ENCODE assay signal across 8 cellular contexts in the genomic region with DNA sequence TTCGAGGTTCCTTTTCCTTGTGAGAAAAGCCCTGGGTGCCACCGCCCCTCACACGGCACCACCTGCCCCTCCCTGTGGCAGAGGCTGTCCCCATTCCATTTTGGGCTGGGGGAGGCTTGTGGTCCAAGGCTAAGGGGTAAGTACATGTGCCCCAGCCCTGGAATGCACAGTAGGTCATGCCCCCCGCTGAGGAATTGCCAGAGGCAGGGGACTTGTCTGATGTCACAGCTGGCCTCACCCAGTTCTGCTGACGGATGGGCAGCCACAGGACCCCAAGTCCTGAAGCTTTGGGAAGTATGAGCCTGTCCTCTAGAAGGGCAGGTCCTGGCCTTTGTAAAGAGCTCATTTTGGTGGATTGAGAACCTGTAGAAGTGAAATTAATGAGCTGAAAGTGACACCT.
DNase-seq lines count a peak whose midpoint lies in the region; ATAC-seq, FAIRE-seq and TF ChIP-seq lines count a peak whose summit lies in the region.
"Not testable (repeated sequence)": the region's sequence is repeated elsewhere in the genome, so short reads cannot be mapped to it uniquely, and the experiment has no call there.

No MANE protein-coding gene starts in this region.

- not testable (repeated sequence) for H3K4me3 ChIP-seq in BLaER1; HEK293 (ENCODE audit: low read depth, low read length); GM12878; right cardiac atrium (ENCODE audit: low read length); mesenchymal stem cell (ENCODE audit: insufficient read depth in 1 of 2, low read depth in 1 of 2, low read length in 2 of 2); tibial nerve; vagina

- CTCF ChIA-PET in HEK293 (lab: Yijun Ruan, JAX); GM12878 (lab: Yijun Ruan, JAX): not testable (repeated sequence)

- H2AFZ ChIP-seq in GM12878 (ENCODE audit: control insufficient read depth, low read depth, low read length); mesenchymal stem cell (ENCODE audit: low read depth, low read length): not testable (repeated sequence)

- not testable (repeated sequence) for H4K20me1 ChIP-seq in BLaER1; GM12878 (ENCODE audit: control insufficient read depth, insufficient read depth)

- not testable (repeated sequence) for TF ChIP-seq RAD21 in GM12878 (IDR thresholded peaks at IDR 0.05; ENCODE audit: insufficient read depth, low read depth, low read length)

- intact Hi-C loops in GM12878 (cut with micrococcal nuclease; ENCODE audit: unreplicated experiment); right cardiac atrium (cut with DNase I); posterior vena cava (cut with DNase I); vagina (cut with DNase I): not testable (repeated sequence)

- not testable (repeated sequence) for H3K79me2 ChIP-seq in GM12878 (ENCODE audit: control insufficient read depth, insufficient read depth, low read length)

- 78% methylated on average over 2 of the region's 5 CpGs for WGBS in GM12878 (ENCODE audit: insufficient coverage, insufficient replicate concordance, low lambda C conversion rate, missing lambda C conversion rate)
- 93% methylated on average over 2 of the region's 5 CpGs for WGBS in right cardiac atrium
- WGBS in mesenchymal stem cell, result 90% methylated on average over 3 of the region's 5 CpGs
- 33 to 80% methylated on average over 1 to 2 of the region's 5 CpGs for WGBS in tibial nerve, 2 donors

- H3K23ac ChIP-seq in mesenchymal stem cell (ENCODE audit: low read length in 2 of 2), result not testable (repeated sequence)

- H3K27me3 ChIP-seq in BLaER1; GM12878 (replicated peaks in 1 of 2; ENCODE audit: control insufficient read depth in 2 of 2, insufficient read depth in 2 of 2, low read length in 1 of 2); right cardiac atrium (ENCODE audit: control insufficient read depth, insufficient read depth); mesenchymal stem cell (ENCODE audit: control insufficient read depth in 1 of 2, insufficient read depth in 1 of 2, low read length in 2 of 2); tibial nerve; vagina: not testable (repeated sequence)

- not testable (repeated sequence) for TF ChIP-seq POLR2A in GM12878 (IDR thresholded peaks at IDR 0.05; ENCODE audit: low read depth, low read length); tibial nerve (IDR thresholded peaks at IDR 0.05); vagina (IDR thresholded peaks at IDR 0.05)

- SMC1A ChIA-PET in GM12878 (lab: Charles Lee; ENCODE audit: uncharacterized antibody, unreplicated experiment), result not testable (repeated sequence)

- BruUV-seq in GM12878 (replicated peaks; lab: Mats Ljungman, UMichigan), result not testable (repeated sequence)

- H2AK5ac ChIP-seq in mesenchymal stem cell (ENCODE audit: low read length, severe bottlenecking), result not testable (repeated sequence)

- not testable (repeated sequence) for H3K27ac ChIP-seq in BLaER1; HEK293 (ENCODE audit: extremely low read depth, low read depth, low read length); GM12878 (ENCODE audit: control insufficient read depth, insufficient read depth); right cardiac atrium (ENCODE audit: low read length); mesenchymal stem cell (ENCODE audit: low read length, poor library complexity, severe bottlenecking)
- H3K27ac ChIP-seq in tibial nerve, result peak overlapping the region in 3 of 4 donors; percentile 59 to 90 (median 86)
- peak overlapping the region; percentile 83 for H3K27ac ChIP-seq in vagina

- FAIRE-seq in GM12878 (lab: Jason Lieb, UNC), result peak; percentile 7

- not testable (repeated sequence) for H3K36me3 ChIP-seq in BLaER1; HEK293 (ENCODE audit: control insufficient read depth in 2 of 2, insufficient read depth in 1 of 2, low read length in 2 of 2); GM12878 (ENCODE audit: control insufficient read depth in 2 of 2, insufficient read depth in 2 of 2, low read length in 1 of 2); mesenchymal stem cell (ENCODE audit: control insufficient read depth in 1 of 2, insufficient read depth in 2 of 2, low read depth in 1 of 2, low read length in 2 of 2); tibial nerve; vagina

- not testable (repeated sequence) for ATAC-seq in GM12878, right cardiac atrium

- not testable (repeated sequence) for TF ChIP-seq CTCF in HEK293 (tag by site-specific recombination; IDR thresholded peaks at IDR 0.05); GM12878 (IDR thresholded peaks at IDR 0.05 in 2 of 3, conservative IDR thresholded peaks at IDR 0.05 in 1 of 3; ENCODE audit: control insufficient read depth in 2 of 3, extremely low read depth in 1 of 3, insufficient read depth in 1 of 3, low read depth in 3 of 3, low read length in 3 of 3); tibial nerve (IDR thresholded peaks at IDR 0.05); vagina (IDR thresholded peaks at IDR 0.05)

- H2BK5ac ChIP-seq in mesenchymal stem cell (ENCODE audit: low read depth, low read length, poor library complexity, severe bottlenecking), result not testable (repeated sequence)

- not testable (repeated sequence) for TF ChIP-seq EP300 in GM12878 (IDR thresholded peaks at IDR 0.05; ENCODE audit: borderline replicate concordance in 1 of 2, control insufficient read depth in 1 of 2, low read depth in 2 of 2, low read length in 2 of 2); tibial nerve (IDR thresholded peaks at IDR 0.05)

- H3K4me1 ChIP-seq in BLaER1, result peaks cover 71% of the 10 kb centered on the region
- H3K4me1 ChIP-seq in HEK293 (ENCODE audit: control insufficient read depth, insufficient read depth, low read length); GM12878 (ENCODE audit: control insufficient read depth, insufficient read depth, low read length); right cardiac atrium (ENCODE audit: control insufficient read depth, insufficient read depth, low read length): not testable (repeated sequence)
- peaks cover 45% of the 10 kb centered on the region for H3K4me1 ChIP-seq in mesenchymal stem cell (ENCODE audit: control insufficient read depth, insufficient read depth, low read depth, low read length)
- peaks cover 0 to 74% (median 23%) of the 10 kb centered on the region in 4 donors for H3K4me1 ChIP-seq in tibial nerve
- H3K4me1 ChIP-seq in vagina, result peaks cover 44% of the 10 kb centered on the region

- not testable (repeated sequence) for H2BK120ac ChIP-seq in mesenchymal stem cell (ENCODE audit: low read depth, low read length)

- H3K4me2 ChIP-seq in BLaER1, result peak overlapping the region; percentile 42
- not testable (repeated sequence) for H3K4me2 ChIP-seq in GM12878 (ENCODE audit: control insufficient read depth, insufficient read depth); mesenchymal stem cell (ENCODE audit: low read length, poor library complexity, severe bottlenecking)

- H3K18ac ChIP-seq in mesenchymal stem cell (ENCODE audit: low read depth in 1 of 2, low read length in 2 of 2), result not testable (repeated sequence)

- peak overlapping the region; percentile 50 for H4K91ac ChIP-seq in mesenchymal stem cell (ENCODE audit: low read length)

- H2BK15ac ChIP-seq in mesenchymal stem cell (ENCODE audit: low read depth, poor library complexity, severe bottlenecking), result peak overlapping the region; percentile 44

- in situ Hi-C loops in GM12878 (cut with MboI), result not testable (repeated sequence)

- H3K4ac ChIP-seq in mesenchymal stem cell (ENCODE audit: low read depth in 1 of 2, low read length in 2 of 2), result not testable (repeated sequence)

- H2BK12ac ChIP-seq in mesenchymal stem cell (ENCODE audit: low read length in 2 of 2), result peak overlapping the region in 1 of 2 experiments; percentile 10

- not testable (repeated sequence) for H3K14ac ChIP-seq in mesenchymal stem cell (ENCODE audit: low read length in 2 of 2)

- H4K8ac ChIP-seq in mesenchymal stem cell (ENCODE audit: low read length), result peak overlapping the region; percentile 37

- POLR2A ChIA-PET in HEK293 (lab: Yijun Ruan, JAX); GM12878 (lab: Charles Lee): not testable (repeated sequence)

- H3K79me1 ChIP-seq in mesenchymal stem cell (replicated peaks; ENCODE audit: low read length, poor library complexity, severe bottlenecking), result not testable (repeated sequence)

- H3K9me3 ChIP-seq in BLaER1; HEK293 (ENCODE audit: control insufficient read depth, insufficient read depth, low read depth, low read length); GM12878 (replicated peaks; ENCODE audit: control insufficient read depth, insufficient read depth, low read length); right cardiac atrium (ENCODE audit: control insufficient read depth, low read length); mesenchymal stem cell (ENCODE audit: control insufficient read depth, low read length); tibial nerve; vagina: not testable (repeated sequence)

- RAD21 ChIA-PET in GM12878 (lab: Charles Lee; ENCODE audit: unreplicated experiment), result not testable (repeated sequence)

- not testable (repeated sequence) for H3K9ac ChIP-seq in BLaER1; GM12878 (ENCODE audit: control insufficient read depth, insufficient read depth, low read length); mesenchymal stem cell (ENCODE audit: low read length)

- not testable (repeated sequence) for DNase-seq in GM12878 (ENCODE audit: low read depth, low spot score); mesenchymal stem cell; tibial nerve (ENCODE audit: low spot score in 2 of 2); vagina (ENCODE audit: extremely low spot score in 2 of 2)
- peak in 2 of 3 donors; percentile 49 to 58 for DNase-seq in right cardiac atrium
- peak; percentile 62 for DNase-seq in posterior vena cava (ENCODE audit: low spot score)

TF ChIP-seq in HEK293, 187 proteins besides CTCF, POLR2A, EP300 and RAD21:
- TF ChIP-seq GLIS1 (tag by site-specific recombination; IDR thresholded peaks at IDR 0.05), result peak; percentile 38
TF ChIP-seq in HEK293: peak in this region for 1; not testable (repeated sequence) for 186.
